ENCODE assay signal across 8 cellular contexts in the genomic region with DNA sequence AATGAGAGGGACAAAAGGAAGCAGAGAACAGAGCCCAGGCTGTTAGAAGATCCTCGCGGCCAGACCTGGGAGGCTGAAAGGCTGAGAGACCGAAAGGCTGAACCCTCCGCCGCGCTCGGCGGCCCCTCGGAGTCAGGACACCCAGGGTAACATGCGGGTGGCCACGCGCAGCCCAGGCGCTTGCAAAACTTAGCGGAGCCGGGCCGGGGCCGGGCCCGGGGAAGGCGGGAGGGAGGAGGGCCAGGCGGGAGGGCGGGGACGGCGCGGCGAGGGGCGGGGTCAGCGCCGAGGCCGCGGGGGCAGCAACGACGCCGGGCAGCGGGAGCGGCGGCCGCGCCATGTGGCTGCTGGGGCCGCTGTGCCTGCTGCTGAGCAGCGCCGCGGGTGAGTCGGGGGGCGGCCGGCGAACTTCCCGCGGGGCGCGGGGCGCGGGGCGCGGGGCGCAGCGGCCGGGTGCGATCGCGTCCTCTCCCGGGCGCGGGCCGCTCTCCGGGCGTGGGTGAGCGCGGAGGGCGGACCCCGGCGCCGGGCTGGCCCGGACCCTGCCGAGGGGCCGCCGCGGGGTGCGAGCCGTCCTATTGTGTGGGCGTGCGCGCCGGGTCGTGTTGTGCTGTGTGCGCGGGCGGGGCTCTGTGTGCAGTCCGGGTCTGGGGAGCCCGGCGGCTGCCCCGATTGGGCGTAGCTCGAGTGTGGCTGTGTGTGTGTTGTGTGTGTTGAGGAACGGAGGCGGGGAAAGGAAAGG. TPM values are rescaled to one million over a fixed set of nuclear protein-coding genes. Genes with fewer than 3 reads are reported as not detected.
DNase-seq lines count a peak whose midpoint lies in the region; ATAC-seq, FAIRE-seq and TF ChIP-seq lines count a peak whose summit lies in the region.

A gene with protein sequence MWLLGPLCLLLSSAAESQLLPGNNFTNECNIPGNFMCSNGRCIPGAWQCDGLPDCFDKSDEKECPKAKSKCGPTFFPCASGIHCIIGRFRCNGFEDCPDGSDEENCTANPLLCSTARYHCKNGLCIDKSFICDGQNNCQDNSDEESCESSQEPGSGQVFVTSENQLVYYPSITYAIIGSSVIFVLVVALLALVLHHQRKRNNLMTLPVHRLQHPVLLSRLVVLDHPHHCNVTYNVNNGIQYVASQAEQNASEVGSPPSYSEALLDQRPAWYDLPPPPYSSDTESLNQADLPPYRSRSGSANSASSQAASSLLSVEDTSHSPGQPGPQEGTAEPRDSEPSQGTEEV (plus strand): TSS at position 302 of the 742 bp plus-strand sequence. CDS start 37 bp downstream, at position 339.

- TF ChIP-seq POLR2A in upper lobe of left lung (IDR thresholded peaks at IDR 0.05), result peak in 1 of 4 donors; percentile 46

- peak in 2 of 5 donors; percentile 0 to 7 for DNase-seq in CD4-positive, alpha-beta memory T cell
- DNase-seq in GM20000 (ENCODE audit: low spot score) (peak; percentile 90), HTR-8/SVneo (ENCODE audit: insufficient read length, low spot score) (peak; percentile 69), RCC 7860 (ENCODE audit: low spot score) (peak; percentile 47), Right ventricle myocardium superior (peak; percentile 87), omental fat pad (ENCODE audit: low spot score) (peak; percentile 46), upper lobe of left lung (peak; percentile 73 to 96)
- DNase-seq in activated naive CD8-positive, alpha-beta T cell treated with anti-CD3 and anti-CD28 coated beads, Interleukin-2, amount 50 U/mL, for 24 hours, result peak; percentile 55

- TF ChIP-seq CTCF in GM20000 (IDR thresholded peaks at IDR 0.05; ENCODE audit: extremely low read depth, missing control alignments) (no peak), omental fat pad (IDR thresholded peaks at IDR 0.05) (no peak), upper lobe of left lung (IDR thresholded peaks at IDR 0.05) (no peak)

- H3K27ac ChIP-seq in CD4-positive, alpha-beta memory T cell (ENCODE audit: low read depth, low read length), result no peak within 1 kb of the TSS
- H3K27ac ChIP-seq in upper lobe of left lung, result peak within 1 kb of the TSS; percentile 28 to 65 (median 48)

- ATAC-seq in activated naive CD8-positive, alpha-beta T cell treated with anti-CD3 and anti-CD28 coated beads, Interleukin-2, amount 50 U/mL, for 24 hours, result peak; percentile 71
- ATAC-seq in Right ventricle myocardium superior (ENCODE audit: poor library complexity) (peak; percentile 96), omental fat pad (ENCODE audit: low FRiP score) (peak; percentile 94), upper lobe of left lung (ENCODE audit: low FRiP score in 2 of 2) (peak; percentile 77 to 94)

- intact Hi-C loops in CD4-positive, alpha-beta memory T cell (cut with micrococcal nuclease), result no loop called here
- intact Hi-C loops in Right ventricle myocardium superior (cut with DNase I), result no loop called here

- no peaks in the 10 kb centered on the region for H3K4me1 ChIP-seq in CD4-positive, alpha-beta memory T cell (ENCODE audit: insufficient read depth, low read length)
- peaks cover 7 to 19% (median 14%) of the 10 kb centered on the region in 4 donors for H3K4me1 ChIP-seq in upper lobe of left lung

- H3K36me3 Mint-ChIP-seq in CD4-positive, alpha-beta memory T cell, result no peaks in the 10 kb centered on the region
- no peaks in the 10 kb centered on the region for H3K36me3 Mint-ChIP-seq in activated naive CD8-positive, alpha-beta T cell treated with anti-CD3 and anti-CD28 coated beads, Interleukin-2, amount 50 U/mL, for 24 hours (ENCODE audit: low read depth)

- FAIRE-seq in HTR-8/SVneo (lab: Jason Lieb, UNC) (peak; percentile 83), RCC 7860 (lab: Jason Lieb, UNC) (no peak)

- peaks cover 35 to 38% of the 10 kb centered on the region in 2 donors for H3K27me3 Mint-ChIP-seq in CD4-positive, alpha-beta memory T cell
- H3K27me3 Mint-ChIP-seq in activated naive CD8-positive, alpha-beta T cell treated with anti-CD3 and anti-CD28 coated beads, Interleukin-2, amount 50 U/mL, for 24 hours, result peaks cover 40% of the 10 kb centered on the region

- no peak within 1 kb of the TSS for H3K27ac Mint-ChIP-seq in CD4-positive, alpha-beta memory T cell
- peak within 1 kb of the TSS; percentile 23 for H3K27ac Mint-ChIP-seq in activated naive CD8-positive, alpha-beta T cell treated with anti-CD3 and anti-CD28 coated beads, Interleukin-2, amount 50 U/mL, for 24 hours

- H3K4me1 Mint-ChIP-seq in CD4-positive, alpha-beta memory T cell, result peaks cover 2 to 20% (median 10%) of the 10 kb centered on the region in 4 donors
- H3K4me1 Mint-ChIP-seq in activated naive CD8-positive, alpha-beta T cell treated with anti-CD3 and anti-CD28 coated beads, Interleukin-2, amount 50 U/mL, for 24 hours, result peaks cover 6% of the 10 kb centered on the region

- POLR2A ChIA-PET in CD4-positive, alpha-beta memory T cell (lab: Charles Lee; ENCODE audit: partially characterized antibody), result no interaction called here

- H3K4me3 ChIP-seq in CD4-positive, alpha-beta memory T cell (ENCODE audit: low read length in 2 of 2), result no peak within 1 kb of the TSS
- H3K4me3 ChIP-seq in upper lobe of left lung, result peak within 1 kb of the TSS; percentile 39 to 70 (median 63)

- no peaks in the 10 kb centered on the region for H3K9me3 ChIP-seq in CD4-positive, alpha-beta memory T cell (ENCODE audit: control insufficient read depth in 1 of 2, low read length in 2 of 2)
- H3K9me3 ChIP-seq in upper lobe of left lung, result no peaks in the 10 kb centered on the region

- 0 to 2% methylated on average over 28 to 29 of the region's 95 CpGs for WGBS in upper lobe of left lung, 2 donors

- peak within 1 kb of the TSS; percentile 78 to 87 (median 83) for H3K4me3 Mint-ChIP-seq in CD4-positive, alpha-beta memory T cell
- peak within 1 kb of the TSS; percentile 72 for H3K4me3 Mint-ChIP-seq in activated naive CD8-positive, alpha-beta T cell treated with anti-CD3 and anti-CD28 coated beads, Interleukin-2, amount 50 U/mL, for 24 hours

- no peaks in the 10 kb centered on the region for H3K36me3 ChIP-seq in CD4-positive, alpha-beta memory T cell (ENCODE audit: insufficient read depth, low read length)
- no peaks in the 10 kb centered on the region for H3K36me3 ChIP-seq in upper lobe of left lung

- H3K27me3 ChIP-seq in CD4-positive, alpha-beta memory T cell (ENCODE audit: insufficient read depth, low read length), result no peaks in the 10 kb centered on the region
- H3K27me3 ChIP-seq in upper lobe of left lung, result no peaks in the 10 kb centered on the region

- CTCF ChIA-PET in CD4-positive, alpha-beta memory T cell (lab: Charles Lee; ENCODE audit: partially characterized antibody), result no interaction called here

- no peak for TF ChIP-seq EP300 in upper lobe of left lung (IDR thresholded peaks at IDR 0.05)

- H3K9me3 Mint-ChIP-seq in CD4-positive, alpha-beta memory T cell, result no peaks in the 10 kb centered on the region
- H3K9me3 Mint-ChIP-seq in activated naive CD8-positive, alpha-beta T cell treated with anti-CD3 and anti-CD28 coated beads, Interleukin-2, amount 50 U/mL, for 24 hours, result no peaks in the 10 kb centered on the region

RNA-seq across cellular contexts. Expression of the gene that starts here (rescaled TPM):
- not detected for total RNA-seq in CD4-positive, alpha-beta memory T cell
- polyA plus RNA-seq in CD4-positive, alpha-beta memory T cell, result not detected
- total RNA-seq in Right ventricle myocardium superior (1.2 TPM), omental fat pad (10 to 100 TPM; 15.6 to 70.2 (median 25.7) TPM), upper lobe of left lung (10 to 100 TPM in 2 of 6 donors, 1 to 10 TPM in 4; 4.4 to 16.8 (median 7.4) TPM)

Comparison
In these comparisons a context has a peak if more than half of its experiments do, and no peak if none do; other contexts are left out.
1. H3K4me3 ChIP-seq: peak in upper lobe of left lung (4 of 4); none in CD4-positive, alpha-beta memory T cell (0 of 2).
2. Peak in every context shown above with its lines, with median percentiles within 50 percentile points of each other: ATAC-seq.